ENCODE assay signal across 9 cellular contexts in the genomic region with DNA sequence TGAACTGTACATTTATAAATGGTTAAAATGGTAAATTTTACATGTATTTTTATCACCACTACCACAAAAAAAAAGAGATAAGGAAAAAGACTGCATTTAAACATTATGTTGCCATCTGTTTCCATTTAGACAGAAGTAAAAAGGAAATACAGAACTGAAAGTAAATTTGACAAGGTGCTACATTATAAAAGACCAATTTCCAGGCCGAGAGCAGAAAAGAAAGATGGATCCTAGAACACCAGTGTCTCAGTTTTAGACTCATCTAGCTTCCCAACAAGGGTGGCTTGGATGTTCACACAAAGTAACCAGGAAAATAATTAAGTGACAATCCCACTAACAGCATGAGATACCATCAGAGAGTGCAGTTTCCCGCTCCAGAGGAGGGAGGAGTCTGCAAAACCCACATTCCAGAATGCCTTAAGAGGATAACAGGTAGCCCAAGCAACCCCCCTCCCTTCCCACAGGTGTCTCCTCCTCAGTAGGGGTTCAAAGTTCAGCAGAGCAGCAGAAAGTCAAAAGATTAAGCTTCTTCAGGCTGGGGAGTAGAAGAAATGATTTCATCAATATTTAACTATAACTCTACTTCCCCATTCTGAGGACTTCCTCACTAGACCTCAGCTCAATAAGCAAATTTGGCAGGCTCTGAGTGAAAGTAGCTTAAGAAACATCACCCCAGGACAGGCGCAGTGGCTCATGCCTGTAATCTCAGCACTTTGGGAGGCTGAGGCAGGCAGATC. TPM values are rescaled to one million over a fixed set of nuclear protein-coding genes. Genes with fewer than 3 reads are reported as not detected.
DNase-seq lines count a peak whose midpoint lies in the region; ATAC-seq and TF ChIP-seq lines count a peak whose summit lies in the region.
"Had no signal": no experiment of that assay in that cellular context is flagged by ENCODE, and none has a peak within 500 bp of the region (broad histone marks: within the 10 kb centered on the region; RNA-seq: fewer than 3 reads in every experiment).

No MANE protein-coding gene starts in this region.

- H3K79me2 ChIP-seq in SK-N-SH (ENCODE audit: insufficient read depth) (peaks cover 80% of the 10 kb centered on the region), smooth muscle cell (ENCODE audit: low read depth) (peaks cover 78% of the 10 kb centered on the region)

- peak overlapping the region in 1 of 2 experiments; percentile 23; a peak in 1 of 4 replicates for H3K27ac ChIP-seq in SK-N-SH (ENCODE audit: low read depth in 2 of 2, low read length in 1 of 2)
- H3K27ac ChIP-seq in Panc1 (ENCODE audit: low read length) = no peak overlapping the region; the same call in 1 of the 2 replicates
- peak overlapping the region in 3 of 4 donors; percentile 4 to 99 (median 97) for H3K27ac ChIP-seq in esophagus squamous epithelium
- peak overlapping the region; percentile 38 for H3K27ac ChIP-seq in smooth muscle cell (ENCODE audit: low read depth)

- H4K20me1 ChIP-seq in SK-N-SH (ENCODE audit: insufficient read depth) = peaks cover 71% of the 10 kb centered on the region
- H4K20me1 ChIP-seq in smooth muscle cell (ENCODE audit: low read depth) = peaks cover 73% of the 10 kb centered on the region

- no TSS peak for BruUV-seq in Panc1 (replicated peaks; lab: Mats Ljungman, UMichigan)

- H3K9me2 ChIP-seq in SK-N-SH = no peaks in the 10 kb centered on the region

- H3K4me1 ChIP-seq in SK-N-SH (ENCODE audit: control insufficient read depth in 1 of 2, insufficient read depth in 2 of 2, low read depth in 1 of 2, low read length in 1 of 2) = peaks cover 30 to 45% of the 10 kb centered on the region in 2 experiments; a peak in 3 of 4 replicates
- H3K4me1 ChIP-seq in Panc1 (ENCODE audit: control insufficient read depth, insufficient read depth, low read length) = peaks cover 40% of the 10 kb centered on the region
- peaks cover 41 to 79% (median 66%) of the 10 kb centered on the region in 3 donors for H3K4me1 ChIP-seq in esophagus squamous epithelium
- H3K4me1 ChIP-seq in smooth muscle cell (ENCODE audit: low read depth) = peaks cover 47% of the 10 kb centered on the region

- 73% methylated on average over 3 of the region's 3 CpGs for WGBS in SK-N-SH (ENCODE audit: low lambda C conversion rate)
- 54 to 60% methylated on average over 3 of the region's 3 CpGs for WGBS in esophagus squamous epithelium, 2 donors
- WGBS in smooth muscle cell (ENCODE audit: low lambda C conversion rate) = 66% methylated on average over 3 of the region's 3 CpGs

- H3K4me2 ChIP-seq in SK-N-SH = peak overlapping the region; percentile 60
- H3K4me2 ChIP-seq in smooth muscle cell = peak overlapping the region; percentile 75

- H3K27me3 ChIP-seq in SK-N-SH (ENCODE audit: insufficient read depth) (no peaks in the 10 kb centered on the region), Panc1 (ENCODE audit: control insufficient read depth, insufficient read depth, low read length) (no peaks in the 10 kb centered on the region), esophagus squamous epithelium (no peaks in the 10 kb centered on the region), smooth muscle cell (ENCODE audit: low read depth) (no peaks in the 10 kb centered on the region)

- TF ChIP-seq CTCF in SK-N-SH (IDR thresholded peaks at IDR 0.05) = no peak
- no peak for TF ChIP-seq CTCF in Panc1 (IDR thresholded peaks at IDR 0.05)
- no peak for TF ChIP-seq CTCF in esophagus squamous epithelium (IDR thresholded peaks at IDR 0.05)
- TF ChIP-seq CTCF in smooth muscle cell (IDR thresholded peaks at IDR 0.05; ENCODE audit: borderline replicate concordance, insufficient read depth, poor library complexity, severe bottlenecking) = no peak

- H3K9me3 ChIP-seq in SK-N-SH (no peaks in the 10 kb centered on the region), Panc1 (ENCODE audit: control insufficient read depth, insufficient read depth, low read depth, low read length) (no peaks in the 10 kb centered on the region), esophagus squamous epithelium (no peaks in the 10 kb centered on the region), smooth muscle cell (replicated peaks; ENCODE audit: low read depth) (no peaks in the 10 kb centered on the region)

- POLR2A ChIA-PET in SK-N-SH (lab: Yijun Ruan, JAX) = interaction anchor here (1.0 kb wide), 1 partner anchor 24 kb away, joined by 3 read pairs; no protein-coding TSS in a partner anchor
- POLR2A ChIA-PET in Panc1 (lab: Charles Lee) = no interaction called here

- TF ChIP-seq RAD21 in SK-N-SH (IDR thresholded peaks at IDR 0.05; ENCODE audit: low read length) = no peak

- ATAC-seq in SK-N-SH treated with all-trans-retinoic acid at 6 μM for 48 hours = no peak
- no peak for ATAC-seq in Panc1
- no peak for ATAC-seq in HG03095 (IDR thresholded peaks at IDR 0.05; ENCODE audit: unreplicated experiment)

- H3K9ac ChIP-seq in SK-N-SH (no peak overlapping the region; the same call in 1 of the 2 replicates), smooth muscle cell (ENCODE audit: low read depth) (no peak overlapping the region)

- in situ Hi-C loops in Panc1 (cut with HindIII; ENCODE audit: low pct_unique_long_range_greater_than_20kb, low sequenced_read_pairs) = no loop called here

- intact Hi-C loops in Panc1 (cut with micrococcal nuclease; ENCODE audit: unreplicated experiment) (no loop called here), esophagus squamous epithelium (cut with DNase I) (no loop called here)

- H2AFZ ChIP-seq in SK-N-SH (ENCODE audit: low read depth) = no peak overlapping the region
- H2AFZ ChIP-seq in smooth muscle cell (ENCODE audit: low read depth) = no peak overlapping the region

- no peak for TF ChIP-seq POLR2A in esophagus squamous epithelium (IDR thresholded peaks at IDR 0.05)

- CTCF ChIA-PET in SK-N-SH (lab: Yijun Ruan, JAX) (interaction anchor here (1.2 kb wide), 1 partner anchor 19 kb away, joined by 4 read pairs; no protein-coding TSS in a partner anchor), Panc1 (lab: Charles Lee) (no interaction called here)

- peaks cover 9% of the 10 kb centered on the region for H3F3A ChIP-seq in SK-N-SH (replicated peaks; ENCODE audit: insufficient read depth)
- H3F3A ChIP-seq in smooth muscle cell (ENCODE audit: low read depth) = peaks cover 12% of the 10 kb centered on the region

- no peak for TF ChIP-seq EP300 in SK-N-SH (IDR thresholded peaks at IDR 0.05; ENCODE audit: borderline replicate concordance in 1 of 2, low read depth in 1 of 2, low read length in 1 of 2)

- DNase-seq in SK-N-SH (no peak), Panc1 (ENCODE audit: low read depth, low spot score) (no peak), esophagus squamous epithelium (lab: John Stamatoyannopoulos, UW) (no peak), smooth muscle cell (lab: John Stamatoyannopoulos, UW; ENCODE audit: unreplicated experiment) (no peak), NCI-H524 (lab: John Stamatoyannopoulos, UW) (no peak), GM19240 (ENCODE audit: insufficient read length, low spot score) (no peak)

- H3K36me3 ChIP-seq in SK-N-SH (replicated peaks in 1 of 2; ENCODE audit: control insufficient read depth in 1 of 2, insufficient read depth in 2 of 2, low read length in 1 of 2) (peaks cover 28 to 40% of the 10 kb centered on the region in 2 experiments), Panc1 (ENCODE audit: control insufficient read depth, insufficient read depth, low read length) (peaks cover 17% of the 10 kb centered on the region), esophagus squamous epithelium (peaks cover 0 to 36% (median 2%) of the 10 kb centered on the region in 3 donors), smooth muscle cell (ENCODE audit: low read depth) (no peaks in the 10 kb centered on the region)

- H3K4me3 ChIP-seq in SK-N-SH (ENCODE audit: low read depth in 2 of 2, low read length in 1 of 2) (peak overlapping the region in 1 of 2 experiments; percentile 14; a peak in 1 of 4 replicates), Panc1 (ENCODE audit: low read depth in 2 of 2, low read length in 2 of 2) (peak overlapping the region; percentile 86 to 92; a peak in 3 of 4 replicates), esophagus squamous epithelium (no peak overlapping the region), smooth muscle cell (peak overlapping the region; percentile 85)
- H3K4me3 ChIP-seq: lung had no signal

TF ChIP-seq in SK-N-SH, 30 proteins besides CTCF, POLR2A, EP300 and RAD21 (continues in another document):
- no peak for TF ChIP-seq FOSL2 (IDR thresholded peaks at IDR 0.05; ENCODE audit: borderline replicate concordance, low read depth)
- no peak for TF ChIP-seq NRF1 (IDR thresholded peaks at IDR 0.05; ENCODE audit: low read depth, low read length)

RNA-seq across cellular contexts. Expression of gene TPM3, which starts 11.8 kb away (rescaled TPM):
- polyA plus RNA-seq in SK-N-SH (2012; rRNA removed) (324 and 359 TPM in 2 replicates), smooth muscle cell (384 and 386 TPM in 2 replicates)
- polyA plus RNA-seq in SK-N-SH (2012; cell fraction: cytosol; rRNA removed) = 391 and 506 TPM in 2 replicates
- 163 and 260 TPM in 2 replicates for polyA plus RNA-seq in SK-N-SH (2012; cell fraction: nucleus; rRNA removed)
- total RNA-seq in Panc1 (2021; ENCODE audit: unreplicated experiment) (545 TPM), esophagus squamous epithelium (100 to 1,000 TPM; 216 to 387 (median 316) TPM), smooth muscle cell (436 and 458 TPM in 2 replicates)
- polyA plus RNA-seq in Panc1 (2012; ENCODE audit: insufficient read length) = 765 TPM

RNA-seq across cellular contexts. Expression of gene NUP210L, which starts 25.2 kb away (rescaled TPM):
- polyA plus RNA-seq in SK-N-SH (2012; rRNA removed) (not detected in 2 replicates), smooth muscle cell (0.15 TPM in 1 of 2 replicates, not detected in the other)
- polyA plus RNA-seq in SK-N-SH (2012; cell fraction: cytosol; rRNA removed) = not detected in 2 replicates
- 0.02 TPM in 1 of 2 replicates, not detected in the other for polyA plus RNA-seq in SK-N-SH (2012; cell fraction: nucleus; rRNA removed)
- total RNA-seq in Panc1 (2021; ENCODE audit: unreplicated experiment) (0.05 TPM), esophagus squamous epithelium (under 1 TPM in 2 of 4 donors, not detected in 2; 0.09 to 0.19 TPM), smooth muscle cell (0.90 TPM in 1 of 2 replicates, not detected in the other)
- polyA plus RNA-seq in Panc1 (2012; ENCODE audit: insufficient read length) = not detected

RNA-seq across cellular contexts. Expression of gene CFAP141, which starts 26.0 kb away (rescaled TPM):
- not detected in 2 replicates for polyA plus RNA-seq in SK-N-SH (2012; rRNA removed)
- polyA plus RNA-seq in SK-N-SH (2012; cell fraction: cytosol; rRNA removed) = not detected in 2 replicates
- not detected in 2 replicates for polyA plus RNA-seq in SK-N-SH (2012; cell fraction: nucleus; rRNA removed)
- total RNA-seq in Panc1 (2021; ENCODE audit: unreplicated experiment) = not detected
- not detected for polyA plus RNA-seq in Panc1 (2012; ENCODE audit: insufficient read length)
- total RNA-seq in esophagus squamous epithelium = not detected
- total RNA-seq in smooth muscle cell = not detected in 2 replicates
- not detected in 2 replicates for polyA plus RNA-seq in smooth muscle cell

RNA-seq across cellular contexts. Expression of gene UBAP2L, which starts 40.6 kb away (rescaled TPM):
- 146 and 161 TPM in 2 replicates for polyA plus RNA-seq in SK-N-SH (2012; rRNA removed)
- 111 and 115 TPM in 2 replicates for polyA plus RNA-seq in SK-N-SH (2012; cell fraction: cytosol; rRNA removed)
- polyA plus RNA-seq in SK-N-SH (2012; cell fraction: nucleus; rRNA removed) = 191 and 357 TPM in 2 replicates
- 227 TPM for total RNA-seq in Panc1 (2021; ENCODE audit: unreplicated experiment)
- polyA plus RNA-seq in Panc1 (2012; ENCODE audit: insufficient read length) = 149 TPM
- 10 to 100 TPM; 57.8 to 69.5 (median 69.1) TPM for total RNA-seq in esophagus squamous epithelium
- total RNA-seq in smooth muscle cell = 104 and 108 TPM in 2 replicates
- 130 and 143 TPM in 2 replicates for polyA plus RNA-seq in smooth muscle cell

Comparison
In these comparisons a context has a peak if more than half of its experiments do, and no peak if none do; other contexts are left out.
1. H3K4me3 ChIP-seq: peak in Panc1 (2 of 2) and smooth muscle cell (single experiment); none in esophagus squamous epithelium (0 of 4).